Comparison of ENCODE assay signal across 28 cellular contexts in genomic region chr11:80487952-80488351, GRCh38.
"Had no signal": no experiment of that assay in that cellular context is flagged by ENCODE, and none has a peak within 500 bp of the region (broad histone marks: within the 10 kb centered on the region; RNA-seq: fewer than 3 reads in every experiment).

No MANE protein-coding gene starts in this region.

- H3K4me3 ChIP-seq: colonic mucosa, coronary artery, dorsolateral prefrontal cortex, esophagus muscularis mucosa, esophagus squamous epithelium, gastrocnemius medialis, gastroesophageal sphincter, heart left ventricle, heart right ventricle had no signal

- H3K36me3 ChIP-seq: colonic mucosa, esophagus muscularis mucosa, esophagus squamous epithelium, gastrocnemius medialis, gastroesophageal sphincter, heart left ventricle, heart right ventricle had no signal

- H3K27ac ChIP-seq: colonic mucosa, coronary artery, dorsolateral prefrontal cortex, epithelial cell of prostate, esophagus muscularis mucosa, esophagus squamous epithelium, foreskin keratinocyte, gastrocnemius medialis, gastroesophageal sphincter, heart left ventricle, heart right ventricle had no signal

- H3K4me1 ChIP-seq: colonic mucosa, esophagus muscularis mucosa, esophagus squamous epithelium, foreskin keratinocyte, gastrocnemius medialis, gastroesophageal sphincter, heart left ventricle, heart right ventricle had no signal

- H3K9me3 ChIP-seq: colonic mucosa, esophagus muscularis mucosa, esophagus squamous epithelium, gastrocnemius medialis, gastroesophageal sphincter had no signal

- H3K27me3 ChIP-seq: colonic mucosa, dorsolateral prefrontal cortex, esophagus muscularis mucosa, esophagus squamous epithelium, foreskin keratinocyte, gastrocnemius medialis, gastroesophageal sphincter, heart left ventricle, heart right ventricle had no signal

- DNase-seq: colonic mucosa; cortex of kidney; dermis blood vessel endothelial cell; dorsolateral prefrontal cortex; effector CD4-positive, alpha-beta T cell; effector CD8-positive, alpha-beta T cell; effector memory CD4-positive, alpha-beta T cell; effector memory CD8-positive, alpha-beta T cell; endodermal cell; erythroblast; esophagus squamous epithelium; foreskin fibroblast; foreskin keratinocyte; foreskin melanocyte; gastrocnemius medialis; glutamatergic neuron; head of caudate nucleus; heart left ventricle; heart right ventricle had no signal

- FAIRE-seq: colon, endometrium, endothelial cell of umbilical vein, frontal cortex had no signal

- ATAC-seq: effector memory CD8-positive, alpha-beta T cell; esophagus mucosa; foreskin keratinocyte; gastrocnemius medialis; gastroesophageal sphincter; heart left ventricle; heart right ventricle had no signal
